Comparison of ENCODE assay signal across 2 cellular contexts in the genomic region with DNA sequence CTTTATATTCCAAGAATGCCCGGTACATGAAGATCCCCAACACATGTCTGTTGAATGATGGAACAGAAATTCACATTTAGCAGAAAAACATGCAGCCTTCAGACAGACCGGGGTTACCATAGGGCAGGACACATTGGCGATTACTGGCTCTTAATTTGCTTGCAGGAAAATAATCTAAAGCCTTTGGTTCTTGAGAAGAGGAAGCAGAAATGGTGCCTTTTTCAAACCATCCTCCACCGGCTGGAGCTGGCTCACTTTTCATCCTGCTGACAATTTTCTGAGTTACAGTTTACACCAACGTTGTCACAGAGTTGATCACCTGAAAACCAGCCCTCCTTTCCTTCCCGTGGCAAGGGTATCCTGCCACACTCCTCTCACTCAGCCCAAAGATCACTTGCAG.
TF ChIP-seq lines count a peak whose summit lies in the region.

No MANE protein-coding gene starts in this region.

TF ChIP-seq in GM23338, 12 proteins besides CTCF, POLR2A, EP300 and RAD21 (continued from another document):
- TF ChIP-seq, protein P1, sequence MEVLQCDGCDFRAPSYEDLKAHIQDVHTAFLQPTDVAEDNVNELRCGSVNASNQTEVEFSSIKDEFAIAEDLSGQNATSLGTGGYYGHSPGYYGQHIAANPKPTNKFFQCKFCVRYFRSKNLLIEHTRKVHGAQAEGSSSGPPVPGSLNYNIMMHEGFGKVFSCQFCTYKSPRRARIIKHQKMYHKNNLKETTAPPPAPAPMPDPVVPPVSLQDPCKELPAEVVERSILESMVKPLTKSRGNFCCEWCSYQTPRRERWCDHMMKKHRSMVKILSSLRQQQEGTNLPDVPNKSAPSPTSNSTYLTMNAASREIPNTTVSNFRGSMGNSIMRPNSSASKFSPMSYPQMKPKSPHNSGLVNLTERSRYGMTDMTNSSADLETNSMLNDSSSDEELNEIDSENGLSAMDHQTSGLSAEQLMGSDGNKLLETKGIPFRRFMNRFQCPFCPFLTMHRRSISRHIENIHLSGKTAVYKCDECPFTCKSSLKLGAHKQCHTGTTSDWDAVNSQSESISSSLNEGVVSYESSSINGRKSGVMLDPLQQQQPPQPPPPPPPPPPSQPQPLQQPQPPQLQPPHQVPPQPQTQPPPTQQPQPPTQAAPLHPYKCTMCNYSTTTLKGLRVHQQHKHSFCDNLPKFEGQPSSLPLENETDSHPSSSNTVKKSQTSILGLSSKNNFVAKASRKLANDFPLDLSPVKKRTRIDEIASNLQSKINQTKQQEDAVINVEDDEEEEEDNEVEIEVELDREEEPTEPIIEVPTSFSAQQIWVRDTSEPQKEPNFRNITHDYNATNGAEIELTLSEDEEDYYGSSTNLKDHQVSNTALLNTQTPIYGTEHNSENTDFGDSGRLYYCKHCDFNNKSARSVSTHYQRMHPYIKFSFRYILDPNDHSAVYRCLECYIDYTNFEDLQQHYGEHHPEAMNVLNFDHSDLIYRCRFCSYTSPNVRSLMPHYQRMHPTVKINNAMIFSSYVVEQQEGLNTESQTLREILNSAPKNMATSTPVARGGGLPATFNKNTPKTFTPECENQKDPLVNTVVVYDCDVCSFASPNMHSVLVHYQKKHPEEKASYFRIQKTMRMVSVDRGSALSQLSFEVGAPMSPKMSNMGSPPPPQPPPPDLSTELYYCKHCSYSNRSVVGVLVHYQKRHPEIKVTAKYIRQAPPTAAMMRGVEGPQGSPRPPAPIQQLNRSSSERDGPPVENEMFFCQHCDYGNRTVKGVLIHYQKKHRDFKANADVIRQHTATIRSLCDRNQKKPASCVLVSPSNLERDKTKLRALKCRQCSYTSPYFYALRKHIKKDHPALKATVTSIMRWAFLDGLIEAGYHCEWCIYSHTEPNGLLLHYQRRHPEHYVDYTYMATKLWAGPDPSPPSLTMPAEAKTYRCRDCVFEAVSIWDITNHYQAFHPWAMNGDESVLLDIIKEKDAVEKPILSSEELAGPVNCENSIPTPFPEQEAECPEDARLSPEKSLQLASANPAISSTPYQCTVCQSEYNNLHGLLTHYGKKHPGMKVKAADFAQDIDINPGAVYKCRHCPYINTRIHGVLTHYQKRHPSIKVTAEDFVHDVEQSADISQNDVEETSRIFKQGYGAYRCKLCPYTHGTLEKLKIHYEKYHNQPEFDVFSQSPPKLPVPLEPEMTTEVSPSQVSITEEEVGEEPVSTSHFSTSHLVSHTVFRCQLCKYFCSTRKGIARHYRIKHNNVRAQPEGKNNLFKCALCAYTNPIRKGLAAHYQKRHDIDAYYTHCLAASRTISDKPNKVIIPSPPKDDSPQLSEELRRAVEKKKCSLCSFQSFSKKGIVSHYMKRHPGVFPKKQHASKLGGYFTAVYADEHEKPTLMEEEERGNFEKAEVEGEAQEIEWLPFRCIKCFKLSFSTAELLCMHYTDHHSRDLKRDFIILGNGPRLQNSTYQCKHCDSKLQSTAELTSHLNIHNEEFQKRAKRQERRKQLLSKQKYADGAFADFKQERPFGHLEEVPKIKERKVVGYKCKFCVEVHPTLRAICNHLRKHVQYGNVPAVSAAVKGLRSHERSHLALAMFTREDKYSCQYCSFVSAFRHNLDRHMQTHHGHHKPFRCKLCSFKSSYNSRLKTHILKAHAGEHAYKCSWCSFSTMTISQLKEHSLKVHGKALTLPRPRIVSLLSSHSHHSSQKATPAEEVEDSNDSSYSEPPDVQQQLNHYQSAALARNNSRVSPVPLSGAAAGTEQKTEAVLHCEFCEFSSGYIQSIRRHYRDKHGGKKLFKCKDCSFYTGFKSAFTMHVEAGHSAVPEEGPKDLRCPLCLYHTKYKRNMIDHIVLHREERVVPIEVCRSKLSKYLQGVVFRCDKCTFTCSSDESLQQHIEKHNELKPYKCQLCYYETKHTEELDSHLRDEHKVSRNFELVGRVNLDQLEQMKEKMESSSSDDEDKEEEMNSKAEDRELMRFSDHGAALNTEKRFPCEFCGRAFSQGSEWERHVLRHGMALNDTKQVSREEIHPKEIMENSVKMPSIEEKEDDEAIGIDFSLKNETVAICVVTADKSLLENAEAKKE (CRISPR knock-in tag; IDR thresholded peaks at IDR 0.05) = no peak
- TF ChIP-seq JUNB (IDR thresholded peaks at IDR 0.05; ENCODE audit: unreplicated experiment) (no peak), NANOG (IDR thresholded peaks at IDR 0.05; ENCODE audit: borderline replicate concordance) (no peak)
- TF ChIP-seq, protein P2, sequence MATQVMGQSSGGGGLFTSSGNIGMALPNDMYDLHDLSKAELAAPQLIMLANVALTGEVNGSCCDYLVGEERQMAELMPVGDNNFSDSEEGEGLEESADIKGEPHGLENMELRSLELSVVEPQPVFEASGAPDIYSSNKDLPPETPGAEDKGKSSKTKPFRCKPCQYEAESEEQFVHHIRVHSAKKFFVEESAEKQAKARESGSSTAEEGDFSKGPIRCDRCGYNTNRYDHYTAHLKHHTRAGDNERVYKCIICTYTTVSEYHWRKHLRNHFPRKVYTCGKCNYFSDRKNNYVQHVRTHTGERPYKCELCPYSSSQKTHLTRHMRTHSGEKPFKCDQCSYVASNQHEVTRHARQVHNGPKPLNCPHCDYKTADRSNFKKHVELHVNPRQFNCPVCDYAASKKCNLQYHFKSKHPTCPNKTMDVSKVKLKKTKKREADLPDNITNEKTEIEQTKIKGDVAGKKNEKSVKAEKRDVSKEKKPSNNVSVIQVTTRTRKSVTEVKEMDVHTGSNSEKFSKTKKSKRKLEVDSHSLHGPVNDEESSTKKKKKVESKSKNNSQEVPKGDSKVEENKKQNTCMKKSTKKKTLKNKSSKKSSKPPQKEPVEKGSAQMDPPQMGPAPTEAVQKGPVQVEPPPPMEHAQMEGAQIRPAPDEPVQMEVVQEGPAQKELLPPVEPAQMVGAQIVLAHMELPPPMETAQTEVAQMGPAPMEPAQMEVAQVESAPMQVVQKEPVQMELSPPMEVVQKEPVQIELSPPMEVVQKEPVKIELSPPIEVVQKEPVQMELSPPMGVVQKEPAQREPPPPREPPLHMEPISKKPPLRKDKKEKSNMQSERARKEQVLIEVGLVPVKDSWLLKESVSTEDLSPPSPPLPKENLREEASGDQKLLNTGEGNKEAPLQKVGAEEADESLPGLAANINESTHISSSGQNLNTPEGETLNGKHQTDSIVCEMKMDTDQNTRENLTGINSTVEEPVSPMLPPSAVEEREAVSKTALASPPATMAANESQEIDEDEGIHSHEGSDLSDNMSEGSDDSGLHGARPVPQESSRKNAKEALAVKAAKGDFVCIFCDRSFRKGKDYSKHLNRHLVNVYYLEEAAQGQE (IDR thresholded peaks at IDR 0.05; ENCODE audit: unreplicated experiment) = no peak

TF ChIP-seq in WTC11, 78 proteins besides CTCF, POLR2A, EP300 and RAD21 (continued from another document):
- TF ChIP-seq, protein P3, sequence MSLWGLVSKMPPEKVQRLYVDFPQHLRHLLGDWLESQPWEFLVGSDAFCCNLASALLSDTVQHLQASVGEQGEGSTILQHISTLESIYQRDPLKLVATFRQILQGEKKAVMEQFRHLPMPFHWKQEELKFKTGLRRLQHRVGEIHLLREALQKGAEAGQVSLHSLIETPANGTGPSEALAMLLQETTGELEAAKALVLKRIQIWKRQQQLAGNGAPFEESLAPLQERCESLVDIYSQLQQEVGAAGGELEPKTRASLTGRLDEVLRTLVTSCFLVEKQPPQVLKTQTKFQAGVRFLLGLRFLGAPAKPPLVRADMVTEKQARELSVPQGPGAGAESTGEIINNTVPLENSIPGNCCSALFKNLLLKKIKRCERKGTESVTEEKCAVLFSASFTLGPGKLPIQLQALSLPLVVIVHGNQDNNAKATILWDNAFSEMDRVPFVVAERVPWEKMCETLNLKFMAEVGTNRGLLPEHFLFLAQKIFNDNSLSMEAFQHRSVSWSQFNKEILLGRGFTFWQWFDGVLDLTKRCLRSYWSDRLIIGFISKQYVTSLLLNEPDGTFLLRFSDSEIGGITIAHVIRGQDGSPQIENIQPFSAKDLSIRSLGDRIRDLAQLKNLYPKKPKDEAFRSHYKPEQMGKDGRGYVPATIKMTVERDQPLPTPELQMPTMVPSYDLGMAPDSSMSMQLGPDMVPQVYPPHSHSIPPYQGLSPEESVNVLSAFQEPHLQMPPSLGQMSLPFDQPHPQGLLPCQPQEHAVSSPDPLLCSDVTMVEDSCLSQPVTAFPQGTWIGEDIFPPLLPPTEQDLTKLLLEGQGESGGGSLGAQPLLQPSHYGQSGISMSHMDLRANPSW (CRISPR knock-in tag; conservative IDR thresholded peaks at IDR 0.05; ENCODE audit: low read depth) = no peak
- TF ChIP-seq, protein P4, sequence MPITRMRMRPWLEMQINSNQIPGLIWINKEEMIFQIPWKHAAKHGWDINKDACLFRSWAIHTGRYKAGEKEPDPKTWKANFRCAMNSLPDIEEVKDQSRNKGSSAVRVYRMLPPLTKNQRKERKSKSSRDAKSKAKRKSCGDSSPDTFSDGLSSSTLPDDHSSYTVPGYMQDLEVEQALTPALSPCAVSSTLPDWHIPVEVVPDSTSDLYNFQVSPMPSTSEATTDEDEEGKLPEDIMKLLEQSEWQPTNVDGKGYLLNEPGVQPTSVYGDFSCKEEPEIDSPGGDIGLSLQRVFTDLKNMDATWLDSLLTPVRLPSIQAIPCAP (CRISPR knock-in tag; IDR thresholded peaks at IDR 0.05) = no peak
- TF ChIP-seq, protein P5, sequence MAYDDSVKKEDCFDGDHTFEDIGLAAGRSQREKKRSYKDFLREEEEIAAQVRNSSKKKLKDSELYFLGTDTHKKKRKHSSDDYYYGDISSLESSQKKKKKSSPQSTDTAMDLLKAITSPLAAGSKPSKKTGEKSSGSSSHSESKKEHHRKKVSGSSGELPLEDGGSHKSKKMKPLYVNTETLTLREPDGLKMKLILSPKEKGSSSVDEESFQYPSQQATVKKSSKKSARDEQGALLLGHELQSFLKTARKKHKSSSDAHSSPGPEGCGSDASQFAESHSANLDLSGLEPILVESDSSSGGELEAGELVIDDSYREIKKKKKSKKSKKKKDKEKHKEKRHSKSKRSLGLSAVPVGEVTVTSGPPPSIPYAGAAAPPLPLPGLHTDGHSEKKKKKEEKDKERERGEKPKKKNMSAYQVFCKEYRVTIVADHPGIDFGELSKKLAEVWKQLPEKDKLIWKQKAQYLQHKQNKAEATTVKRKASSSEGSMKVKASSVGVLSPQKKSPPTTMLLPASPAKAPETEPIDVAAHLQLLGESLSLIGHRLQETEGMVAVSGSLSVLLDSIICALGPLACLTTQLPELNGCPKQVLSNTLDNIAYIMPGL (CRISPR knock-in tag; IDR thresholded peaks at IDR 0.05) = no peak
TF ChIP-seq in WTC11: peak in this region for 0.
